2 cellular contexts compared by ENCODE assay signal in genomic region chr5:68189171-68189570, GRCh38.
TF ChIP-seq lines count a peak whose summit lies in the region.

No MANE protein-coding gene starts in this region.

TF ChIP-seq in GM12878, 131 proteins besides CTCF, POLR2A, EP300 and RAD21:
- TF ChIP-seq RAD51 (IDR thresholded peaks at IDR 0.05) (no peak), PRDM15 (CRISPR knock-in tag; IDR thresholded peaks at IDR 0.05) (no peak), NFIC (IDR thresholded peaks at IDR 0.05; ENCODE audit: low read depth, low read length) (no peak), IKZF2 (IDR thresholded peaks at IDR 0.05) (no peak), ZNF217 (IDR thresholded peaks at IDR 0.05) (no peak), SMARCA5 (IDR thresholded peaks at IDR 0.05) (no peak), RBBP5 (conservative IDR thresholded peaks at IDR 0.05) (no peak), ZNF622 (IDR thresholded peaks at IDR 0.05) (no peak)
TF ChIP-seq in GM12878: peak in this region for 0.

TF ChIP-seq in H1, 55 proteins besides CTCF, POLR2A, EP300 and RAD21:
- no peak for TF ChIP-seq TAF1 (IDR thresholded peaks at IDR 0.05; ENCODE audit: low read depth, low read length)
- no peak for TF ChIP-seq RXRA (IDR thresholded peaks at IDR 0.05; ENCODE audit: insufficient read depth, low read depth, low read length)
- TF ChIP-seq USF2 (IDR thresholded peaks at IDR 0.05; ENCODE audit: low read length), result no peak
- no peak for TF ChIP-seq SP2 (IDR thresholded peaks at IDR 0.05; ENCODE audit: low read length)
- TF ChIP-seq POU5F1 (IDR thresholded peaks at IDR 0.05; ENCODE audit: low read depth, low read length), result no peak
- no peak for TF ChIP-seq ZNF274 (IDR thresholded peaks at IDR 0.05; ENCODE audit: borderline replicate concordance, extremely low read depth, low read length)
- TF ChIP-seq SRF (IDR thresholded peaks at IDR 0.05; ENCODE audit: low read depth, low read length), result no peak
- TF ChIP-seq RBBP5 (IDR thresholded peaks at IDR 0.05; ENCODE audit: borderline replicate concordance, low read depth, low read length), result no peak
- no peak for TF ChIP-seq EGR1 (IDR thresholded peaks at IDR 0.05; ENCODE audit: borderline replicate concordance, low read depth, low read length)
- TF ChIP-seq, protein P1, sequence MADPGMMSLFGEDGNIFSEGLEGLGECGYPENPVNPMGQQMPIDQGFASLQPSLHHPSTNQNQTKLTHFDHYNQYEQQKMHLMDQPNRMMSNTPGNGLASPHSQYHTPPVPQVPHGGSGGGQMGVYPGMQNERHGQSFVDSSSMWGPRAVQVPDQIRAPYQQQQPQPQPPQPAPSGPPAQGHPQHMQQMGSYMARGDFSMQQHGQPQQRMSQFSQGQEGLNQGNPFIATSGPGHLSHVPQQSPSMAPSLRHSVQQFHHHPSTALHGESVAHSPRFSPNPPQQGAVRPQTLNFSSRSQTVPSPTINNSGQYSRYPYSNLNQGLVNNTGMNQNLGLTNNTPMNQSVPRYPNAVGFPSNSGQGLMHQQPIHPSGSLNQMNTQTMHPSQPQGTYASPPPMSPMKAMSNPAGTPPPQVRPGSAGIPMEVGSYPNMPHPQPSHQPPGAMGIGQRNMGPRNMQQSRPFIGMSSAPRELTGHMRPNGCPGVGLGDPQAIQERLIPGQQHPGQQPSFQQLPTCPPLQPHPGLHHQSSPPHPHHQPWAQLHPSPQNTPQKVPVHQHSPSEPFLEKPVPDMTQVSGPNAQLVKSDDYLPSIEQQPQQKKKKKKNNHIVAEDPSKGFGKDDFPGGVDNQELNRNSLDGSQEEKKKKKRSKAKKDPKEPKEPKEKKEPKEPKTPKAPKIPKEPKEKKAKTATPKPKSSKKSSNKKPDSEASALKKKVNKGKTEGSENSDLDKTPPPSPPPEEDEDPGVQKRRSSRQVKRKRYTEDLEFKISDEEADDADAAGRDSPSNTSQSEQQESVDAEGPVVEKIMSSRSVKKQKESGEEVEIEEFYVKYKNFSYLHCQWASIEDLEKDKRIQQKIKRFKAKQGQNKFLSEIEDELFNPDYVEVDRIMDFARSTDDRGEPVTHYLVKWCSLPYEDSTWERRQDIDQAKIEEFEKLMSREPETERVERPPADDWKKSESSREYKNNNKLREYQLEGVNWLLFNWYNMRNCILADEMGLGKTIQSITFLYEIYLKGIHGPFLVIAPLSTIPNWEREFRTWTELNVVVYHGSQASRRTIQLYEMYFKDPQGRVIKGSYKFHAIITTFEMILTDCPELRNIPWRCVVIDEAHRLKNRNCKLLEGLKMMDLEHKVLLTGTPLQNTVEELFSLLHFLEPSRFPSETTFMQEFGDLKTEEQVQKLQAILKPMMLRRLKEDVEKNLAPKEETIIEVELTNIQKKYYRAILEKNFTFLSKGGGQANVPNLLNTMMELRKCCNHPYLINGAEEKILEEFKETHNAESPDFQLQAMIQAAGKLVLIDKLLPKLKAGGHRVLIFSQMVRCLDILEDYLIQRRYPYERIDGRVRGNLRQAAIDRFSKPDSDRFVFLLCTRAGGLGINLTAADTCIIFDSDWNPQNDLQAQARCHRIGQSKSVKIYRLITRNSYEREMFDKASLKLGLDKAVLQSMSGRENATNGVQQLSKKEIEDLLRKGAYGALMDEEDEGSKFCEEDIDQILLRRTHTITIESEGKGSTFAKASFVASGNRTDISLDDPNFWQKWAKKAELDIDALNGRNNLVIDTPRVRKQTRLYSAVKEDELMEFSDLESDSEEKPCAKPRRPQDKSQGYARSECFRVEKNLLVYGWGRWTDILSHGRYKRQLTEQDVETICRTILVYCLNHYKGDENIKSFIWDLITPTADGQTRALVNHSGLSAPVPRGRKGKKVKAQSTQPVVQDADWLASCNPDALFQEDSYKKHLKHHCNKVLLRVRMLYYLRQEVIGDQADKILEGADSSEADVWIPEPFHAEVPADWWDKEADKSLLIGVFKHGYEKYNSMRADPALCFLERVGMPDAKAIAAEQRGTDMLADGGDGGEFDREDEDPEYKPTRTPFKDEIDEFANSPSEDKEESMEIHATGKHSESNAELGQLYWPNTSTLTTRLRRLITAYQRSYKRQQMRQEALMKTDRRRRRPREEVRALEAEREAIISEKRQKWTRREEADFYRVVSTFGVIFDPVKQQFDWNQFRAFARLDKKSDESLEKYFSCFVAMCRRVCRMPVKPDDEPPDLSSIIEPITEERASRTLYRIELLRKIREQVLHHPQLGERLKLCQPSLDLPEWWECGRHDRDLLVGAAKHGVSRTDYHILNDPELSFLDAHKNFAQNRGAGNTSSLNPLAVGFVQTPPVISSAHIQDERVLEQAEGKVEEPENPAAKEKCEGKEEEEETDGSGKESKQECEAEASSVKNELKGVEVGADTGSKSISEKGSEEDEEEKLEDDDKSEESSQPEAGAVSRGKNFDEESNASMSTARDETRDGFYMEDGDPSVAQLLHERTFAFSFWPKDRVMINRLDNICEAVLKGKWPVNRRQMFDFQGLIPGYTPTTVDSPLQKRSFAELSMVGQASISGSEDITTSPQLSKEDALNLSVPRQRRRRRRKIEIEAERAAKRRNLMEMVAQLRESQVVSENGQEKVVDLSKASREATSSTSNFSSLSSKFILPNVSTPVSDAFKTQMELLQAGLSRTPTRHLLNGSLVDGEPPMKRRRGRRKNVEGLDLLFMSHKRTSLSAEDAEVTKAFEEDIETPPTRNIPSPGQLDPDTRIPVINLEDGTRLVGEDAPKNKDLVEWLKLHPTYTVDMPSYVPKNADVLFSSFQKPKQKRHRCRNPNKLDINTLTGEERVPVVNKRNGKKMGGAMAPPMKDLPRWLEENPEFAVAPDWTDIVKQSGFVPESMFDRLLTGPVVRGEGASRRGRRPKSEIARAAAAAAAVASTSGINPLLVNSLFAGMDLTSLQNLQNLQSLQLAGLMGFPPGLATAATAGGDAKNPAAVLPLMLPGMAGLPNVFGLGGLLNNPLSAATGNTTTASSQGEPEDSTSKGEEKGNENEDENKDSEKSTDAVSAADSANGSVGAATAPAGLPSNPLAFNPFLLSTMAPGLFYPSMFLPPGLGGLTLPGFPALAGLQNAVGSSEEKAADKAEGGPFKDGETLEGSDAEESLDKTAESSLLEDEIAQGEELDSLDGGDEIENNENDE (IDR thresholded peaks at IDR 0.05; ENCODE audit: insufficient replicate concordance, low read length), result no peak
- no peak for TF ChIP-seq YY1 (IDR thresholded peaks at IDR 0.05; ENCODE audit: low read depth, low read length)
